In genomic region chr9:91162784-91163440, GRCh38 we compare ENCODE assay signal across 8 cellular contexts.
A peak's percentile ranks its signal among the peaks of the same experiment; 100 is the strongest.
DNase-seq lines count a peak whose midpoint lies in the region; ATAC-seq lines count a peak whose summit lies in the region.

No MANE protein-coding gene starts in this region.

- peak overlapping the region; percentile 9 for H3K27ac ChIP-seq in CD8-positive, alpha-beta memory T cell (ENCODE audit: low read depth, low read length)

- POLR2A ChIA-PET in CD8-positive, alpha-beta memory T cell (lab: Charles Lee): interaction anchor here (2.6 kb wide), 1 partner anchor 12 kb away, joined by 10 read pairs; no protein-coding TSS in a partner anchor
- POLR2A ChIA-PET in activated CD4-positive, alpha-beta memory T cell treated with anti-CD3 and anti-CD28 coated beads for 36 hours (lab: Charles Lee): interaction anchor here (0.6 to 4.6 kb wide), 6 partner anchors 12 to 197 kb away, joined by 3 to 39 read pairs (median 4); no protein-coding TSS in a partner anchor

- DNase-seq in CD8-positive, alpha-beta memory T cell: peak in 1 of 5 donors; percentile 27
- DNase-seq in activated CD4-positive, alpha-beta memory T cell treated with anti-CD3 and anti-CD28 coated beads for 36 hours: peak; percentile 85
- peak; percentile 61 for DNase-seq in Right ventricle myocardium superior
- peak; percentile 53 to 90 for DNase-seq in stimulated activated effector memory CD8-positive, alpha-beta T cell treated with anti-CD3 and anti-CD28 coated beads, Interleukin-12 subunit alpha, Interleukin-12 subunit beta, amount 100 ng/mL, for 72 hours (ENCODE audit: low spot score in 2 of 2)
- no peak for DNase-seq in NCI-H187 (lab: John Stamatoyannopoulos, UW)
- no peak for DNase-seq in cerebellar nuclear complex (lab: John Stamatoyannopoulos, UW)

- peak; percentile 62 for ATAC-seq in GM19397 (IDR thresholded peaks at IDR 0.05; ENCODE audit: unreplicated experiment)
- peak; percentile 61 for ATAC-seq in HG03460 (IDR thresholded peaks at IDR 0.05; ENCODE audit: unreplicated experiment)
- ATAC-seq in Right ventricle myocardium superior (ENCODE audit: poor library complexity): peak; percentile 30
- peak; percentile 66 for ATAC-seq in stimulated activated effector memory CD8-positive, alpha-beta T cell treated with anti-CD3 and anti-CD28 coated beads, Interleukin-12 subunit alpha, Interleukin-12 subunit beta, amount 100 ng/mL, for 72 hours

- H3K27me3 ChIP-seq in CD8-positive, alpha-beta memory T cell (ENCODE audit: insufficient read depth, low read length, poor library complexity, severe bottlenecking): no peaks in the 10 kb centered on the region

- peak overlapping the region; percentile 0 for H3K4me3 ChIP-seq in CD8-positive, alpha-beta memory T cell (ENCODE audit: low read length)

- CTCF ChIA-PET in CD8-positive, alpha-beta memory T cell (lab: Charles Lee): interaction anchor here (0.8 kb wide), 1 partner anchor 262 kb away, joined by 3 read pairs; no protein-coding TSS in a partner anchor
- CTCF ChIA-PET in activated CD4-positive, alpha-beta memory T cell treated with anti-CD3 and anti-CD28 coated beads for 36 hours (lab: Charles Lee): interaction anchor here (1.0 kb wide), 1 partner anchor 29 kb away, joined by 4 read pairs; no protein-coding TSS in a partner anchor

- H3K27me3 Mint-ChIP-seq in CD8-positive, alpha-beta memory T cell: no peaks in the 10 kb centered on the region
- no peaks in the 10 kb centered on the region for H3K27me3 Mint-ChIP-seq in activated CD4-positive, alpha-beta memory T cell treated with anti-CD3 and anti-CD28 coated beads for 36 hours

- intact Hi-C loops in activated CD4-positive, alpha-beta memory T cell treated with anti-CD3 and anti-CD28 coated beads for 36 hours (cut with micrococcal nuclease): loop anchor here (1.0 kb wide), 2 partner anchors 12 to 32 kb away; no protein-coding TSS in a partner anchor
- intact Hi-C loops in Right ventricle myocardium superior (cut with DNase I): no loop called here

- H3K36me3 ChIP-seq in CD8-positive, alpha-beta memory T cell (ENCODE audit: insufficient read depth, low read length): no peaks in the 10 kb centered on the region

- H3K36me3 Mint-ChIP-seq in CD8-positive, alpha-beta memory T cell: no peaks in the 10 kb centered on the region
- H3K36me3 Mint-ChIP-seq in activated CD4-positive, alpha-beta memory T cell treated with anti-CD3 and anti-CD28 coated beads for 36 hours: peaks cover 2% of the 10 kb centered on the region
- H3K36me3 Mint-ChIP-seq in stimulated activated effector memory CD8-positive, alpha-beta T cell treated with anti-CD3 and anti-CD28 coated beads, Interleukin-12 subunit alpha, Interleukin-12 subunit beta, amount 100 ng/mL, for 72 hours: peaks cover 54% of the 10 kb centered on the region

- peak overlapping the region; percentile 65 to 93 (median 80) for H3K27ac Mint-ChIP-seq in CD8-positive, alpha-beta memory T cell
- peak overlapping the region; percentile 92 for H3K27ac Mint-ChIP-seq in activated CD4-positive, alpha-beta memory T cell treated with anti-CD3 and anti-CD28 coated beads for 36 hours
- peak overlapping the region; percentile 98 for H3K27ac Mint-ChIP-seq in stimulated activated effector memory CD8-positive, alpha-beta T cell treated with anti-CD3 and anti-CD28 coated beads, Interleukin-12 subunit alpha, Interleukin-12 subunit beta, amount 100 ng/mL, for 72 hours

- H3K4me1 Mint-ChIP-seq in CD8-positive, alpha-beta memory T cell: peaks cover 44 to 68% (median 51%) of the 10 kb centered on the region in 3 donors
- peaks cover 46% of the 10 kb centered on the region for H3K4me1 Mint-ChIP-seq in activated CD4-positive, alpha-beta memory T cell treated with anti-CD3 and anti-CD28 coated beads for 36 hours (ENCODE audit: low read depth)
- peaks cover 70% of the 10 kb centered on the region for H3K4me1 Mint-ChIP-seq in stimulated activated effector memory CD8-positive, alpha-beta T cell treated with anti-CD3 and anti-CD28 coated beads, Interleukin-12 subunit alpha, Interleukin-12 subunit beta, amount 100 ng/mL, for 72 hours

- peak overlapping the region; percentile 7 to 91 (median 72) for H3K4me3 Mint-ChIP-seq in CD8-positive, alpha-beta memory T cell
- H3K4me3 Mint-ChIP-seq in activated CD4-positive, alpha-beta memory T cell treated with anti-CD3 and anti-CD28 coated beads for 36 hours: peak overlapping the region; percentile 75
- peak overlapping the region; percentile 88 for H3K4me3 Mint-ChIP-seq in stimulated activated effector memory CD8-positive, alpha-beta T cell treated with anti-CD3 and anti-CD28 coated beads, Interleukin-12 subunit alpha, Interleukin-12 subunit beta, amount 100 ng/mL, for 72 hours

- peaks cover 41% of the 10 kb centered on the region for H3K4me1 ChIP-seq in CD8-positive, alpha-beta memory T cell (ENCODE audit: insufficient read depth, low read length)

- H3K9me3 ChIP-seq in CD8-positive, alpha-beta memory T cell (ENCODE audit: low read length): no peaks in the 10 kb centered on the region

- H3K9me3 Mint-ChIP-seq in CD8-positive, alpha-beta memory T cell: no peaks in the 10 kb centered on the region
- H3K9me3 Mint-ChIP-seq in activated CD4-positive, alpha-beta memory T cell treated with anti-CD3 and anti-CD28 coated beads for 36 hours: no peaks in the 10 kb centered on the region
- no peaks in the 10 kb centered on the region for H3K9me3 Mint-ChIP-seq in stimulated activated effector memory CD8-positive, alpha-beta T cell treated with anti-CD3 and anti-CD28 coated beads, Interleukin-12 subunit alpha, Interleukin-12 subunit beta, amount 100 ng/mL, for 72 hours

Comparison
In these comparisons a context has a peak if more than half of its experiments do, and no peak if none do; other contexts are left out.
1. DNase-seq: peak in activated CD4-positive, alpha-beta memory T cell treated with anti-CD3 and anti-CD28 coated beads for 36 hours (single experiment), Right ventricle myocardium superior (single experiment) and stimulated activated effector memory CD8-positive, alpha-beta T cell treated with anti-CD3 and anti-CD28 coated beads, Interleukin-12 subunit alpha, Interleukin-12 subunit beta, amount 100 ng/mL, for 72 hours (2 of 2); none in NCI-H187 (0 of 2) and cerebellar nuclear complex (0 of 2).
2. Peak in every context shown above with its lines, with median percentiles within 50 percentile points of each other: H3K27ac Mint-ChIP-seq, H3K4me3 Mint-ChIP-seq and ATAC-seq.